Comparison of ENCODE assay signal across 16 cellular contexts in genomic region chr6:53529324-53530036, GRCh38. TPM values are rescaled to one million over a fixed set of nuclear protein-coding genes. Genes with fewer than 3 reads are reported as not detected.
DNase-seq lines count a peak whose midpoint lies in the region; ATAC-seq, FAIRE-seq and TF ChIP-seq lines count a peak whose summit lies in the region.
"Had no signal": no experiment of that assay in that cellular context is flagged by ENCODE, and none has a peak within 500 bp of the region (broad histone marks: within the 10 kb centered on the region; RNA-seq: fewer than 3 reads in every experiment).

No MANE protein-coding gene starts in this region.

- H3K4ac ChIP-seq in H1 (replicated peaks; ENCODE audit: insufficient read length, low read depth, low read length) = no peak overlapping the region

- TF ChIP-seq EP300 in H1 (IDR thresholded peaks at IDR 0.05; ENCODE audit: borderline replicate concordance in 1 of 2, low read depth in 2 of 2, low read length in 2 of 2) = no peak

- no peaks in the 10 kb centered on the region for H3K23me2 ChIP-seq in H1 (ENCODE audit: low read depth, low read length)

- TF ChIP-seq RAD21 in H1 (IDR thresholded peaks at IDR 0.05 in 1 of 2, conservative IDR thresholded peaks at IDR 0.05 in 1 of 2; ENCODE audit: low read depth in 2 of 2, low read length in 2 of 2) = no peak

- H3K9ac ChIP-seq in H1 (replicated peaks in 1 of 4; ENCODE audit: extremely low read depth in 1 of 4, low read depth in 3 of 4, low read length in 3 of 4) = no peak overlapping the region

- peaks cover 2 to 97% of the 10 kb centered on the region in 2 experiments; a peak in 3 of 4 replicates for H3K79me2 ChIP-seq in H1 (ENCODE audit: control insufficient read depth in 1 of 2, insufficient read depth in 2 of 2, low read length in 2 of 2)

- H3K79me1 ChIP-seq in H1 (ENCODE audit: low read depth, low read length) = peaks cover 7% of the 10 kb centered on the region; the same call in 1 of the 2 replicates

- 63% methylated on average over 5 of the region's 5 CpGs; no CpG with 5 or more reads in 1 of the 2 experiments for WGBS in H1 (ENCODE audit: extremely low coverage in 1 of 2, insufficient coverage in 1 of 2, insufficient read length in 1 of 2, insufficient replicate concordance in 2 of 2, low coverage in 1 of 2, low lambda C conversion rate in 2 of 2, missing lambda C conversion rate in 1 of 2), 2 experiments

- H2BK5ac ChIP-seq in H1 (ENCODE audit: low read depth, low read length) = no peak overlapping the region

- H4K20me1 ChIP-seq in H1 (replicated peaks in 1 of 2; ENCODE audit: control insufficient read depth in 1 of 2, insufficient read depth in 2 of 2, low read length in 2 of 2) = peaks cover 0 to 4% of the 10 kb centered on the region in 2 experiments

- TF ChIP-seq POLR2A in H1 (IDR thresholded peaks at IDR 0.05; ENCODE audit: control extremely low read depth in 1 of 2, low read depth in 2 of 2, low read length in 2 of 2) = no peak

- ATAC-seq in Right ventricle myocardium inferior = no peak

- CTCF ChIA-PET in H1 (lab: Charles Lee; ENCODE audit: partially characterized antibody) = interaction anchor here (2.7 kb wide), 1 partner anchor 36 kb away, joined by 14 read pairs; no protein-coding TSS in a partner anchor

- H3K4me3 ChIP-seq in right atrium auricular region (no peak overlapping the region), H1 (ENCODE audit: extremely low read depth in 1 of 4, insufficient read depth in 2 of 4, low read depth in 3 of 4, low read length in 4 of 4) (no peak overlapping the region)
- H3K4me3 ChIP-seq: suprapubic skin had no signal

- FAIRE-seq in H1 (lab: Jason Lieb, UNC) = no peak
- FAIRE-seq: islet of Langerhans had no signal

- no peak overlapping the region for H4K5ac ChIP-seq in H1 (ENCODE audit: insufficient read length, low read depth, low read length)

- H2BK20ac ChIP-seq in H1 (ENCODE audit: low read length) = no peak overlapping the region

- H3K18ac ChIP-seq in H1 (ENCODE audit: extremely low read depth, low read length) = no peak overlapping the region

- H2BK12ac ChIP-seq in H1 (ENCODE audit: low read depth, low read length) = no peak overlapping the region

- no peak overlapping the region for H2AFZ ChIP-seq in H1 (ENCODE audit: low read length)

- H3K9me3 ChIP-seq in right atrium auricular region (no peaks in the 10 kb centered on the region), H1 (ENCODE audit: insufficient read depth in 2 of 2, low read depth in 1 of 2, low read length in 1 of 2) (no peaks in the 10 kb centered on the region)
- H3K9me3 ChIP-seq: suprapubic skin had no signal

- no peak overlapping the region; the same call in 1 of the 2 replicates for H4K8ac ChIP-seq in H1 (ENCODE audit: extremely low read depth, insufficient read depth, low read length)

- no peak overlapping the region for H2AK5ac ChIP-seq in H1 (ENCODE audit: low read depth, low read length)

- H3K36me3 ChIP-seq in right atrium auricular region (no peaks in the 10 kb centered on the region), H1 (ENCODE audit: control insufficient read depth in 2 of 4, insufficient read depth in 4 of 4, low read length in 3 of 4) (no peaks in the 10 kb centered on the region)
- H3K36me3 ChIP-seq: suprapubic skin had no signal

- H3K27me3 ChIP-seq in right atrium auricular region (no peaks in the 10 kb centered on the region), H1 (replicated peaks in 1 of 4; ENCODE audit: control insufficient read depth in 3 of 4, extremely low read depth in 1 of 4, insufficient read depth in 3 of 4, low read length in 3 of 4) (no peaks in the 10 kb centered on the region)
- H3K27me3 ChIP-seq: suprapubic skin had no signal

- no peak for TF ChIP-seq CTCF in right atrium auricular region (IDR thresholded peaks at IDR 0.05)
- no peak for TF ChIP-seq CTCF in H1 (IDR thresholded peaks at IDR 0.05; ENCODE audit: control extremely low read depth in 1 of 3, insufficient read depth in 1 of 3, low read depth in 1 of 3, low read length in 3 of 3)

- no peak overlapping the region for H3K56ac ChIP-seq in H1 (replicated peaks; ENCODE audit: insufficient read length, low read depth, low read length)

- H3K27ac ChIP-seq in right atrium auricular region (peak overlapping the region in 1 of 2 donors; percentile 56), H1 (ENCODE audit: low read depth, low read length) (0 out of 2 replicates have a peak overlapping the region, but pooled peaks have one; percentile 6)
- H3K27ac ChIP-seq: suprapubic skin had no signal

- no peak overlapping the region for H2BK120ac ChIP-seq in H1 (replicated peaks; ENCODE audit: low read depth, low read length)

- POLR2A ChIA-PET in H1 (lab: Charles Lee; ENCODE audit: partially characterized antibody) = interaction anchor here (1.6 to 3.4 kb wide), 2 partner anchors 12 to 14 kb away, joined by 3 to 19 read pairs; partner anchors contain the start of gene GCLC

- intact Hi-C loops in Right ventricle myocardium inferior (cut with DNase I) = loop anchor here (5.0 kb wide), 1 partner anchor 123 kb away; no protein-coding TSS in a partner anchor

- no peak overlapping the region for H2BK15ac ChIP-seq in H1 (ENCODE audit: low read length)

- DNase-seq in Right ventricle myocardium inferior (ENCODE audit: missing footprints) = peak; percentile 47
- DNase-seq in right atrium auricular region (ENCODE audit: low spot score) = no peak
- no peak for DNase-seq in H1 (ENCODE audit: low read depth in 1 of 2, low spot score in 2 of 2)
- DNase-seq in kidney tubule cell (ENCODE audit: low spot score) = peak; percentile 29
- no peak for DNase-seq in stimulated activated CD4-positive, alpha-beta T cell treated with anti-CD3 and anti-CD28 coated beads, Interleukin-12 subunit alpha, Interleukin-12 subunit beta, amount 100 ng/mL, for 4 hours
- DNase-seq in cortex of kidney (lab: John Stamatoyannopoulos, UW) = no peak
- DNase-seq in superior temporal gyrus (ENCODE audit: extremely low spot score) = no peak
- DNase-seq in NCI-H524 (lab: John Stamatoyannopoulos, UW) = no peak
- DNase-seq: activated CD4-positive, alpha-beta T cell treated with anti-CD3 and anti-CD28 coated beads for 1 hour; activated CD8-positive, alpha-beta memory T cell treated with anti-CD3 and anti-CD28 coated beads, Interleukin-2, amount 50 U/mL, for 4 hours; COR-L47; effector memory CD4-positive, alpha-beta T cell; NCI-H187 treated with DMSO at 0.1 percent for 48 hours; RPMI8226 had no signal

- peak overlapping the region; percentile 12 for H4K91ac ChIP-seq in H1 (replicated peaks; ENCODE audit: insufficient read length, low read length)

- peak overlapping the region; percentile 46 to 58; a peak in 2 of 4 replicates for H3K4me2 ChIP-seq in H1 (ENCODE audit: insufficient read depth in 1 of 2, low read depth in 2 of 2, low read length in 2 of 2)

- H3K23ac ChIP-seq in H1 (ENCODE audit: insufficient read length) = no peak overlapping the region

- H3K4me1 ChIP-seq in right atrium auricular region (peaks cover 0 to 65% of the 10 kb centered on the region in 2 donors), H1 (replicated peaks in 1 of 4; ENCODE audit: control insufficient read depth in 3 of 4, insufficient read depth in 4 of 4, low read length in 3 of 4) (peaks cover 9 to 43% (median 30%) of the 10 kb centered on the region in 4 experiments)

- no peak overlapping the region for H3K14ac ChIP-seq in H1 (ENCODE audit: insufficient read length)

TF ChIP-seq in H1, 55 proteins besides CTCF, POLR2A, EP300 and RAD21:
- TF ChIP-seq TCF12 (IDR thresholded peaks at IDR 0.05; ENCODE audit: low read depth, low read length) (no peak), SIN3A (conservative IDR thresholded peaks at IDR 0.05 in 1 of 2, IDR thresholded peaks at IDR 0.05 in 1 of 2; ENCODE audit: low read depth in 1 of 2, low read length in 2 of 2) (no peak)
TF ChIP-seq in H1: peak in this region for 0.

RNA-seq across cellular contexts. Expression of gene GCLC, which starts 15.4 kb away (rescaled TPM):
- 26.7 TPM for total RNA-seq in Right ventricle myocardium inferior
- 10 to 100 TPM; 13.5 to 26.3 TPM for total RNA-seq in right atrium auricular region
- total RNA-seq in H1 (2021; fragmentation: NEBNext Ultra II Directional; extraction: Animal tissue kit (Norgen Biotek cat#: 25700)) = 52.9 and 54.0 TPM in 2 replicates
- polyA plus RNA-seq in H1 (2011; rRNA removed) = 10.8 and 15.8 TPM in 2 replicates
- 16.2 TPM for polyA plus RNA-seq in H1 (2011; cell fraction: cytosol; rRNA removed)
- 15.2 TPM for polyA plus RNA-seq in H1 (2011; cell fraction: nucleus; rRNA removed)
- 33.9 to 55.2 TPM (median 38.2 TPM) in 4 replicates for polyA plus RNA-seq in H1 (2012, experiment 1 of 2)
- polyA plus RNA-seq in H1 (2012, experiment 2 of 2) = 2.8 TPM
- polyA plus RNA-seq in H1 (2013, experiment 1 of 2) = 22.2 TPM
- polyA plus RNA-seq in H1 (2013, experiment 2 of 2) = 23.7 TPM
- polyA minus RNA-seq in H1 (2011; rRNA and poly(A)+ RNA removed) = 41.1 and 43.4 TPM in 2 replicates
- polyA minus RNA-seq in H1 (2011; cell fraction: cytosol; rRNA and poly(A)+ RNA removed) = 20.9 TPM
- polyA minus RNA-seq in H1 (2011; cell fraction: nucleus; rRNA and poly(A)+ RNA removed) = 43.7 TPM

Comparison
In these comparisons a context has a peak if more than half of its experiments do, and no peak if none do; other contexts are left out.
1. DNase-seq: peak in Right ventricle myocardium inferior (single experiment) and kidney tubule cell (single experiment); none in right atrium auricular region (single experiment), H1 (0 of 2), stimulated activated CD4-positive, alpha-beta T cell treated with anti-CD3 and anti-CD28 coated beads, Interleukin-12 subunit alpha, Interleukin-12 subunit beta, amount 100 ng/mL, for 4 hours (single experiment), cortex of kidney (single experiment), superior temporal gyrus (single experiment) and NCI-H524 (0 of 2).